ENCODE assay signal across 12 cellular contexts in genomic region chr13:27644302-27644701, GRCh38. TPM values are rescaled to one million over a fixed set of nuclear protein-coding genes. Genes with fewer than 3 reads are reported as not detected.
DNase-seq lines count a peak whose midpoint lies in the region; ATAC-seq and TF ChIP-seq lines count a peak whose summit lies in the region.
"Had no signal": no experiment of that assay in that cellular context is flagged by ENCODE, and none has a peak within 500 bp of the region (broad histone marks: within the 10 kb centered on the region; RNA-seq: fewer than 3 reads in every experiment).

No MANE protein-coding gene starts in this region.

- peaks cover 20 to 26% of the 10 kb centered on the region in 2 donors for H3K4me1 Mint-ChIP-seq in natural killer cell treated with Interleukin-12 subunit alpha and Interleukin-12 subunit beta and Interleukin-15 and Interleukin-18, amount 100 ng/mL, for 72 hours (ENCODE audit: low read depth in 2 of 2)
- H3K4me1 Mint-ChIP-seq in stimulated activated effector memory CD8-positive, alpha-beta T cell treated with anti-CD3 and anti-CD28 coated beads, Interleukin-12 subunit alpha, Interleukin-12 subunit beta, amount 100 ng/mL, for 72 hours = peaks cover 41% of the 10 kb centered on the region

- POLR2A ChIA-PET in RWPE1 (lab: Yijun Ruan, JAX; ENCODE audit: low non-redundant PET) = no interaction called here

- H3K27me3 Mint-ChIP-seq in natural killer cell treated with Interleukin-12 subunit alpha and Interleukin-12 subunit beta and Interleukin-15 and Interleukin-18, amount 100 ng/mL, for 72 hours = no peaks in the 10 kb centered on the region
- H3K27me3 Mint-ChIP-seq: activated naive CD8-positive, alpha-beta T cell treated with anti-CD3 and anti-CD28 coated beads, Interleukin-2, amount 10 ng/mL, durations not matched to agents 7 days and 5 days had no signal

- TF ChIP-seq POLR2A in prostate gland (IDR thresholded peaks at IDR 0.05) = no peak

- no peak overlapping the region for H3K9ac ChIP-seq in fibroblast of lung (ENCODE audit: insufficient read depth, low read length)

- H3K4me3 Mint-ChIP-seq in natural killer cell treated with Interleukin-12 subunit alpha and Interleukin-12 subunit beta and Interleukin-15 and Interleukin-18, amount 100 ng/mL, for 72 hours = no peak overlapping the region
- no peak overlapping the region for H3K4me3 Mint-ChIP-seq in stimulated activated effector memory CD8-positive, alpha-beta T cell treated with anti-CD3 and anti-CD28 coated beads, Interleukin-12 subunit alpha, Interleukin-12 subunit beta, amount 100 ng/mL, for 72 hours
- H3K4me3 Mint-ChIP-seq: activated naive CD8-positive, alpha-beta T cell treated with anti-CD3 and anti-CD28 coated beads, Interleukin-2, amount 10 ng/mL, durations not matched to agents 7 days and 5 days had no signal

- H4K20me1 ChIP-seq in fibroblast of lung (ENCODE audit: control insufficient read depth, extremely low read depth, insufficient read depth, low read length) = no peaks in the 10 kb centered on the region

- no peak overlapping the region for H3K27ac Mint-ChIP-seq in natural killer cell treated with Interleukin-12 subunit alpha and Interleukin-12 subunit beta and Interleukin-15 and Interleukin-18, amount 100 ng/mL, for 72 hours
- no peak overlapping the region for H3K27ac Mint-ChIP-seq in stimulated activated effector memory CD8-positive, alpha-beta T cell treated with anti-CD3 and anti-CD28 coated beads, Interleukin-12 subunit alpha, Interleukin-12 subunit beta, amount 100 ng/mL, for 72 hours
- H3K27ac Mint-ChIP-seq: activated naive CD8-positive, alpha-beta T cell treated with anti-CD3 and anti-CD28 coated beads, Interleukin-2, amount 10 ng/mL, durations not matched to agents 7 days and 5 days had no signal

- H3K4me2 ChIP-seq in fibroblast of lung (ENCODE audit: extremely low read depth, insufficient read depth, low read length) = no peak overlapping the region

- TF ChIP-seq CTCF in RWPE1 (conservative IDR thresholded peaks at IDR 0.05; ENCODE audit: low read depth) (no peak), fibroblast of lung (conservative IDR thresholded peaks at IDR 0.05 in 1 of 2, IDR thresholded peaks at IDR 0.05 in 1 of 2; ENCODE audit: low read depth in 1 of 2, low read length in 2 of 2) (no peak), prostate gland (IDR thresholded peaks at IDR 0.05) (no peak)

- intact Hi-C loops in prostate gland (cut with DNase I) = no loop called here

- H3K27ac ChIP-seq in RWPE1 = no peak overlapping the region
- no peak overlapping the region for H3K27ac ChIP-seq in fibroblast of lung (ENCODE audit: insufficient read depth, low read length)
- peak overlapping the region; percentile 1 to 55 for H3K27ac ChIP-seq in prostate gland
- H3K27ac ChIP-seq: SJCRH30 had no signal

- no peaks in the 10 kb centered on the region for H3K9me3 Mint-ChIP-seq in natural killer cell treated with Interleukin-12 subunit alpha and Interleukin-12 subunit beta and Interleukin-15 and Interleukin-18, amount 100 ng/mL, for 72 hours
- no peaks in the 10 kb centered on the region for H3K9me3 Mint-ChIP-seq in stimulated activated effector memory CD8-positive, alpha-beta T cell treated with anti-CD3 and anti-CD28 coated beads, Interleukin-12 subunit alpha, Interleukin-12 subunit beta, amount 100 ng/mL, for 72 hours

- H3K79me2 ChIP-seq in fibroblast of lung (ENCODE audit: control insufficient read depth, insufficient read depth, low read length) = peaks cover 6% of the 10 kb centered on the region

- H3K36me3 Mint-ChIP-seq in natural killer cell treated with Interleukin-12 subunit alpha and Interleukin-12 subunit beta and Interleukin-15 and Interleukin-18, amount 100 ng/mL, for 72 hours = peaks cover 9% of the 10 kb centered on the region
- peaks cover 18% of the 10 kb centered on the region for H3K36me3 Mint-ChIP-seq in stimulated activated effector memory CD8-positive, alpha-beta T cell treated with anti-CD3 and anti-CD28 coated beads, Interleukin-12 subunit alpha, Interleukin-12 subunit beta, amount 100 ng/mL, for 72 hours

- no peaks in the 10 kb centered on the region for H3K9me3 ChIP-seq in fibroblast of lung (ENCODE audit: control insufficient read depth, insufficient read depth, low read depth, low read length)
- H3K9me3 ChIP-seq in prostate gland = no peaks in the 10 kb centered on the region

- H3K4me1 ChIP-seq in fibroblast of lung (ENCODE audit: control insufficient read depth, extremely low read depth, insufficient read depth, low read length) (no peaks in the 10 kb centered on the region), prostate gland (replicated peaks) (no peaks in the 10 kb centered on the region)

- H3K4me3 ChIP-seq in fibroblast of lung (replicated peaks in 1 of 4; ENCODE audit: control extremely low read depth in 1 of 4, insufficient read depth in 1 of 4, low read depth in 3 of 4, low read length in 4 of 4) (no peak overlapping the region), prostate gland (no peak overlapping the region)
- H3K4me3 ChIP-seq: SJCRH30 had no signal

- ATAC-seq in HG03439 (IDR thresholded peaks at IDR 0.05; ENCODE audit: unreplicated experiment) (no peak), GM21390 (IDR thresholded peaks at IDR 0.05; ENCODE audit: unreplicated experiment) (no peak)
- no peak for ATAC-seq in natural killer cell treated with Interleukin-12 subunit alpha and Interleukin-12 subunit beta and Interleukin-15 and Interleukin-18, amount 100 ng/mL, for 72 hours
- ATAC-seq in stimulated activated effector memory CD8-positive, alpha-beta T cell treated with anti-CD3 and anti-CD28 coated beads, Interleukin-12 subunit alpha, Interleukin-12 subunit beta, amount 100 ng/mL, for 72 hours = no peak

- H3K36me3 ChIP-seq in fibroblast of lung (ENCODE audit: control insufficient read depth, insufficient read depth, low read length) (no peaks in the 10 kb centered on the region), prostate gland (no peaks in the 10 kb centered on the region)

- DNase-seq in DMS79 (lab: John Stamatoyannopoulos, UW) (peak; percentile 36), RWPE1 (ENCODE audit: low spot score) (peak; percentile 13), fibroblast of lung (ENCODE audit: low read depth in 2 of 2) (peak; percentile 95 to 96), prostate gland (ENCODE audit: low spot score) (peak; percentile 18)
- no peak for DNase-seq in natural killer cell treated with Interleukin-12 subunit alpha and Interleukin-12 subunit beta and Interleukin-15 and Interleukin-18, amount 100 ng/mL, for 72 hours (ENCODE audit: low spot score)
- no peak for DNase-seq in stimulated activated effector memory CD8-positive, alpha-beta T cell treated with anti-CD3 and anti-CD28 coated beads, Interleukin-12 subunit alpha, Interleukin-12 subunit beta, amount 100 ng/mL, for 72 hours (ENCODE audit: low spot score in 2 of 2)
- DNase-seq: activated CD4-positive, alpha-beta T cell treated with anti-CD3 and anti-CD28 coated beads, Interleukin-2, amount 50 U/mL, for 1 hour; activated naive CD8-positive, alpha-beta T cell treated with anti-CD3 and anti-CD28 coated beads, Interleukin-2, amount 10 ng/mL, durations not matched to agents 7 days and 5 days; NCI-H2081 had no signal

- 3% methylated on average over 1 of the region's 1 CpG for WGBS in prostate gland

- CTCF ChIA-PET in RWPE1 (lab: Yijun Ruan, JAX) = no interaction called here

- H3K27me3 ChIP-seq in fibroblast of lung (ENCODE audit: control insufficient read depth, insufficient read depth, low read length) (no peaks in the 10 kb centered on the region), prostate gland (replicated peaks; ENCODE audit: insufficient read depth) (no peaks in the 10 kb centered on the region)
- H3K27me3 ChIP-seq: SJCRH30 had no signal

- H2AFZ ChIP-seq in fibroblast of lung (ENCODE audit: low read length) = no peak overlapping the region

RNA-seq across cellular contexts. Expression of gene POLR1D, which starts 22.6 kb away (rescaled TPM):
- total RNA-seq in fibroblast of lung (84.6 and 110 TPM in 2 replicates), prostate gland (100 to 1,000 TPM; 114 to 183 TPM)
- polyA plus RNA-seq in fibroblast of lung = 96.0 and 99.6 TPM in 2 replicates
- 92.0 and 93.4 TPM in 2 replicates for polyA plus RNA-seq in fibroblast of lung (2012)
- 11.7 and 16.7 TPM in 2 replicates for polyA minus RNA-seq in fibroblast of lung (ENCODE audit: low replicate concordance)
- total RNA-seq in natural killer cell treated with Interleukin-12 subunit alpha and Interleukin-12 subunit beta and Interleukin-15 and Interleukin-18, amount 100 ng/mL, for 72 hours = 100 to 1,000 TPM in 1 of 2 donors, 10 to 100 TPM in 1; 95.2 to 112 TPM

RNA-seq across cellular contexts. Expression of gene LNX2, which starts 24.0 kb away (rescaled TPM):
- total RNA-seq in fibroblast of lung (5.6 and 7.6 TPM in 2 replicates), prostate gland (10 to 100 TPM; 26.3 to 34.1 TPM)
- 6.0 and 6.2 TPM in 2 replicates for polyA plus RNA-seq in fibroblast of lung
- 3.2 and 3.6 TPM in 2 replicates for polyA plus RNA-seq in fibroblast of lung (2012)
- polyA minus RNA-seq in fibroblast of lung (ENCODE audit: low replicate concordance) = 6.9 and 7.2 TPM in 2 replicates
- 1 to 10 TPM; 4.1 to 4.2 TPM for total RNA-seq in natural killer cell treated with Interleukin-12 subunit alpha and Interleukin-12 subunit beta and Interleukin-15 and Interleukin-18, amount 100 ng/mL, for 72 hours

Comparison
In these comparisons a context has a peak if more than half of its experiments do, and no peak if none do; other contexts are left out.
1. DNase-seq: peak in DMS79 (single experiment), RWPE1 (single experiment), fibroblast of lung (2 of 2) and prostate gland (single experiment); none in natural killer cell treated with Interleukin-12 subunit alpha and Interleukin-12 subunit beta and Interleukin-15 and Interleukin-18, amount 100 ng/mL, for 72 hours (single experiment) and stimulated activated effector memory CD8-positive, alpha-beta T cell treated with anti-CD3 and anti-CD28 coated beads, Interleukin-12 subunit alpha, Interleukin-12 subunit beta, amount 100 ng/mL, for 72 hours (0 of 2).
2. H3K27ac ChIP-seq: peak in prostate gland (2 of 2); none in RWPE1 (single experiment) and fibroblast of lung (single experiment).